Comparison of ENCODE assay signal across 13 cellular contexts in the genomic region with DNA sequence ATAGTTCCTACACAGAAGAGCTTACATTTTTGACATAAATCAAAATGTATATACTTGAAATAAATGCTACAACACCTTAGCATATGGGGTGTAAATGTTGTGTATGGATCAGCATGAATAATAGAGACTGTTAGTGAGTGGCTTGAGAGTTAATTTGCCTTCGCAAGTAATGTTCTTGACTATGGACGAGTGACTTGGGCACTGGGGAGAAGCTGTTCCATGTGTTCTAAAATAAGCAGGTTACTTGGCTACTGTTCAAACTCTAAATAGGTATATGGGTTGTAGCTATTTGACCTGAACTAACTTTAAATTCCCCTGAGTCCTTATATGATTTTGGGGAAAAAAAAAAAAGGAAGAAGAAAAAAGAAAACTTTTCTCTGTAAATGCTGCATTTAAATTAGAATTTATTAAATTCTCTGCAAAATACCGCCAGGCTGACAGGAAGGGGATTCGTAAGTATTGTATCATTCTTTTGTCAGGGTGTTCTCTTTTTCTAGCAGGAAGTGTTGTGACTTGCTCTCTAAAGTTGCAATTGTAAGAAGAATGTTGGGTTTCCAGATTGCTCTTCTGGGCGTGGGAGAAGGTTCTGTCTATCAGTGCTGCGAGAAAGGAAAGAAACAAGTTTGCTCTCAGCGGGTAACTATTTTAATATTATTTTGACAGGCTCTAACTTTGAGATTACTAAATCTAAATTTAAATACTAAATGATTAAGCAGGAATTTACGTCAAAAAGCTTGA. TPM values are rescaled to one million over a fixed set of nuclear protein-coding genes. Genes with fewer than 3 reads are reported as not detected.
DNase-seq lines count a peak whose midpoint lies in the region; ATAC-seq and TF ChIP-seq lines count a peak whose summit lies in the region.
"Had no signal": no experiment of that assay in that cellular context is flagged by ENCODE, and none has a peak within 500 bp of the region (broad histone marks: within the 10 kb centered on the region; RNA-seq: fewer than 3 reads in every experiment).

No MANE protein-coding gene starts in this region.

- H3K9ac ChIP-seq in endodermal cell (ENCODE audit: extremely low read depth, low read length, poor library complexity, severe bottlenecking) = no peak overlapping the region

- H3K9me3 ChIP-seq in endodermal cell (ENCODE audit: control insufficient read depth, low read length) (no peaks in the 10 kb centered on the region), left lung (no peaks in the 10 kb centered on the region), upper lobe of right lung (no peaks in the 10 kb centered on the region)

- H3K27ac Mint-ChIP-seq in endodermal cell = peak overlapping the region; percentile 69
- H3K27ac Mint-ChIP-seq: immature natural killer cell; stimulated activated naive CD8-positive, alpha-beta T cell treated with anti-CD3 and anti-CD28 coated beads, Interleukin-15, amount 100 ng/mL, for 72 hours had no signal

- H3K4me3 ChIP-seq in endodermal cell (ENCODE audit: low read length) = no peak overlapping the region
- H3K4me3 ChIP-seq in left lung = peak overlapping the region in 1 of 2 donors; percentile 26
- H3K4me3 ChIP-seq in upper lobe of right lung = peak overlapping the region; percentile 34

- peak; percentile 21 for DNase-seq in DMS 273 (lab: John Stamatoyannopoulos, UW; ENCODE audit: unreplicated experiment)
- DNase-seq in DMS 273 treated with DMSO at 0.1 percent for 48 hours (lab: John Stamatoyannopoulos, UW) = no peak
- DNase-seq in endodermal cell = no peak
- no peak for DNase-seq in left lung
- no peak for DNase-seq in upper lobe of right lung
- DNase-seq in NCI-H1092 treated with DMSO at 0.1 percent for 48 hours (lab: John Stamatoyannopoulos, UW) = no peak
- no peak for DNase-seq in epidermal melanocyte (ENCODE audit: insufficient read length, low spot score)
- DNase-seq: immature natural killer cell; SIG-M5; stimulated activated naive CD8-positive, alpha-beta T cell treated with anti-CD3 and anti-CD28 coated beads, Interleukin-15, amount 100 ng/mL, for 72 hours had no signal

- ATAC-seq in left lung = peak; percentile 37
- ATAC-seq in upper lobe of right lung = peak; percentile 48
- ATAC-seq in GM21825 (IDR thresholded peaks at IDR 0.05; ENCODE audit: unreplicated experiment) = no peak
- ATAC-seq: stimulated activated naive CD8-positive, alpha-beta T cell treated with anti-CD3 and anti-CD28 coated beads, Interleukin-15, amount 100 ng/mL, for 72 hours had no signal

- H3K9me3 Mint-ChIP-seq in endodermal cell = no peaks in the 10 kb centered on the region
- H3K9me3 Mint-ChIP-seq: central memory CD8-positive, alpha-beta T cell; stimulated activated naive CD8-positive, alpha-beta T cell treated with anti-CD3 and anti-CD28 coated beads, Interleukin-15, amount 100 ng/mL, for 72 hours had no signal

- H3K27me3 Mint-ChIP-seq in endodermal cell (ENCODE audit: insufficient read depth) = no peaks in the 10 kb centered on the region
- H3K27me3 Mint-ChIP-seq: central memory CD8-positive, alpha-beta T cell; stimulated activated naive CD8-positive, alpha-beta T cell treated with anti-CD3 and anti-CD28 coated beads, Interleukin-15, amount 100 ng/mL, for 72 hours had no signal

- H3K4me1 Mint-ChIP-seq in endodermal cell = peaks cover 49% of the 10 kb centered on the region
- H3K4me1 Mint-ChIP-seq: central memory CD8-positive, alpha-beta T cell; immature natural killer cell; stimulated activated naive CD8-positive, alpha-beta T cell treated with anti-CD3 and anti-CD28 coated beads, Interleukin-15, amount 100 ng/mL, for 72 hours had no signal

- intact Hi-C loops in left lung (cut with DNase I) (no loop called here), upper lobe of right lung (cut with DNase I) (no loop called here)

- TF ChIP-seq CTCF in endodermal cell (conservative IDR thresholded peaks at IDR 0.05) = no peak
- no peak for TF ChIP-seq CTCF in left lung (IDR thresholded peaks at IDR 0.05)
- TF ChIP-seq CTCF in upper lobe of right lung (IDR thresholded peaks at IDR 0.05) = no peak

- peaks cover 11% of the 10 kb centered on the region for H3K36me3 Mint-ChIP-seq in endodermal cell (ENCODE audit: low read depth)
- H3K36me3 Mint-ChIP-seq: immature natural killer cell had no signal

- H3K4me3 Mint-ChIP-seq in endodermal cell = no peak overlapping the region
- H3K4me3 Mint-ChIP-seq: central memory CD8-positive, alpha-beta T cell; immature natural killer cell; stimulated activated naive CD8-positive, alpha-beta T cell treated with anti-CD3 and anti-CD28 coated beads, Interleukin-15, amount 100 ng/mL, for 72 hours had no signal

- 72% methylated on average over 6 of the region's 8 CpGs; no CpG with 5 or more reads in 1 of the 2 experiments for WGBS in endodermal cell (ENCODE audit: insufficient coverage in 1 of 2, insufficient read length in 1 of 2), 2 experiments

- H3K36me3 ChIP-seq in endodermal cell (ENCODE audit: control insufficient read depth, insufficient read depth, low read length) (no peaks in the 10 kb centered on the region), left lung (no peaks in the 10 kb centered on the region), upper lobe of right lung (no peaks in the 10 kb centered on the region)

- no peaks in the 10 kb centered on the region for H3K27me3 ChIP-seq in endodermal cell (ENCODE audit: control insufficient read depth, insufficient read depth, low read length, poor library complexity, severe bottlenecking)
- peaks cover 0 to 14% of the 10 kb centered on the region in 2 donors for H3K27me3 ChIP-seq in left lung
- no peaks in the 10 kb centered on the region for H3K27me3 ChIP-seq in upper lobe of right lung

- H3K4me1 ChIP-seq in endodermal cell (ENCODE audit: control insufficient read depth, insufficient read depth, low read length) = no peaks in the 10 kb centered on the region
- H3K4me1 ChIP-seq in left lung = peaks cover 0 to 7% of the 10 kb centered on the region in 2 donors
- H3K4me1 ChIP-seq in upper lobe of right lung = no peaks in the 10 kb centered on the region

- H3K27ac ChIP-seq in endodermal cell (ENCODE audit: low read depth, low read length) (no peak overlapping the region), left lung (peak overlapping the region; percentile 67 to 71), upper lobe of right lung (peak overlapping the region; percentile 63)
- H3K27ac ChIP-seq: 22Rv1 had no signal

RNA-seq across cellular contexts. Expression of a gene that starts 32.2 kb away (rescaled TPM):
- total RNA-seq in endodermal cell = 100 to 1,000 TPM in 1 of 2 donors, 10 to 100 TPM in 1; 81.6 to 179 TPM
- 83.8 TPM for polyA plus RNA-seq in endodermal cell (2013, experiment 1 of 2)
- 85.8 TPM for polyA plus RNA-seq in endodermal cell (2013, experiment 2 of 2)
- 100 to 1,000 TPM; 186 to 354 TPM for total RNA-seq in left lung
- total RNA-seq in upper lobe of right lung = 212 TPM
